ENCODE assay signal across 15 cellular contexts in the genomic region with DNA sequence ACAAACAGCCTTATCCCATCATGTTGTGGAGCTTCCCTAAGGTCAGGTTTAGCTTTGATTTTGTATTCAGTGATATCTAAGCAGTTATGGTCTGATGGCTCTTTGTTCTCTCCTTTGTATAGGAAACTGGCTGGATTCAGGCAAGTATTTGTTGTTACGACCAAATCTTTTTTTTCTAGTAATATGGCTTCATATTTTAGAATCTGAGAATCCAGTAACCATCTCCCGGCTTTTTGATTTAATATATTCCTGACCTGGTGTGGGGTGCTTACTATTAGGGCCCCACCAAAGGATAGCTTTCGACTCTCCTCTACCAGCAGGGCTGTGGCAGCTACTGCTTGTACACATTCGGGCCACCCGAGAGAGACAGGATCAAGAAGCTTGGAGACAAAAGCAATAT. TPM values are rescaled to one million over a fixed set of nuclear protein-coding genes. Genes with fewer than 3 reads are reported as not detected.
DNase-seq lines count a peak whose midpoint lies in the region; ATAC-seq and TF ChIP-seq lines count a peak whose summit lies in the region.
"Had no signal": no experiment of that assay in that cellular context is flagged by ENCODE, and none has a peak within 500 bp of the region (broad histone marks: within the 10 kb centered on the region; RNA-seq: fewer than 3 reads in every experiment).

No MANE protein-coding gene starts in this region.

- H3K27me3 ChIP-seq in neutrophil = no peaks in the 10 kb centered on the region

- no peaks in the 10 kb centered on the region for H3K27me3 Mint-ChIP-seq in natural killer cell (ENCODE audit: low read depth in 2 of 2)
- no peaks in the 10 kb centered on the region for H3K27me3 Mint-ChIP-seq in natural killer cell treated with Interleukin-12 subunit alpha and Interleukin-12 subunit beta and Interleukin-15 and Interleukin-18, amount 100 ng/mL, for 72 hours
- no peaks in the 10 kb centered on the region for H3K27me3 Mint-ChIP-seq in activated T-helper 17 cell treated with anti-CD3 and anti-CD28 coated beads, Interleukin-2, amount 50 U/mL, for 72 hours
- no peaks in the 10 kb centered on the region for H3K27me3 Mint-ChIP-seq in nephron progenitor cell (ENCODE audit: low read depth, poor library complexity)
- H3K27me3 Mint-ChIP-seq: CD4-positive, alpha-beta memory T cell had no signal

- peaks cover 16% of the 10 kb centered on the region for H3K36me3 Mint-ChIP-seq in natural killer cell
- peaks cover 14% of the 10 kb centered on the region for H3K36me3 Mint-ChIP-seq in natural killer cell treated with Interleukin-12 subunit alpha and Interleukin-12 subunit beta and Interleukin-15 and Interleukin-18, amount 100 ng/mL, for 72 hours
- H3K36me3 Mint-ChIP-seq in activated T-helper 17 cell treated with anti-CD3 and anti-CD28 coated beads, Interleukin-2, amount 50 U/mL, for 72 hours (ENCODE audit: low read depth) = peaks cover 77% of the 10 kb centered on the region
- H3K36me3 Mint-ChIP-seq in nephron progenitor cell (ENCODE audit: low read depth) = peaks cover 98% of the 10 kb centered on the region

- DNase-seq in natural killer cell (no peak), nephron progenitor cell (no peak)
- DNase-seq in natural killer cell treated with Interleukin-12 subunit alpha and Interleukin-12 subunit beta and Interleukin-15 and Interleukin-18, amount 100 ng/mL, for 72 hours (ENCODE audit: low spot score) = no peak
- no peak for DNase-seq in stimulated activated CD4-positive, alpha-beta T cell treated with anti-CD3 and anti-CD28 coated beads, Interleukin-4, amount 100 ng/mL, for 1 hour
- DNase-seq: 8988T; AML-193; C1 segment of cervical spinal cord; CD4-positive, alpha-beta memory T cell; DMS79 treated with DMSO at 0.1 percent for 48 hours; EL; HCEC 1CT had no signal

- peaks cover 84 to 93% of the 10 kb centered on the region in 2 donors for H3K4me1 Mint-ChIP-seq in natural killer cell
- H3K4me1 Mint-ChIP-seq in natural killer cell treated with Interleukin-12 subunit alpha and Interleukin-12 subunit beta and Interleukin-15 and Interleukin-18, amount 100 ng/mL, for 72 hours (ENCODE audit: low read depth in 2 of 2) = peaks cover 66 to 77% of the 10 kb centered on the region in 2 donors
- peaks cover 47% of the 10 kb centered on the region for H3K4me1 Mint-ChIP-seq in activated T-helper 17 cell treated with anti-CD3 and anti-CD28 coated beads, Interleukin-2, amount 50 U/mL, for 72 hours
- peaks cover 8% of the 10 kb centered on the region for H3K4me1 Mint-ChIP-seq in nephron progenitor cell

- H3K4me3 Mint-ChIP-seq in natural killer cell (no peak overlapping the region), nephron progenitor cell (no peak overlapping the region)
- H3K4me3 Mint-ChIP-seq in natural killer cell treated with Interleukin-12 subunit alpha and Interleukin-12 subunit beta and Interleukin-15 and Interleukin-18, amount 100 ng/mL, for 72 hours = no peak overlapping the region
- no peak overlapping the region for H3K4me3 Mint-ChIP-seq in activated T-helper 17 cell treated with anti-CD3 and anti-CD28 coated beads, Interleukin-2, amount 50 U/mL, for 72 hours

- H3K4me1 ChIP-seq in neutrophil (ENCODE audit: control insufficient read depth in 1 of 2, insufficient read depth in 1 of 2, low read depth in 1 of 2, low read length in 1 of 2) = peaks cover 9 to 20% of the 10 kb centered on the region in 2 experiments

- no peak overlapping the region for H3K4me3 ChIP-seq in neutrophil (ENCODE audit: low read depth in 1 of 2, low read length in 1 of 2)

- peak overlapping the region; percentile 72 for H3K27ac ChIP-seq in neutrophil

- intact Hi-C loops in natural killer cell (cut with micrococcal nuclease) = no loop called here

- TF ChIP-seq CTCF in natural killer cell (IDR thresholded peaks at IDR 0.05) (no peak), neutrophil (IDR thresholded peaks at IDR 0.05) (no peak), nephron progenitor cell (IDR thresholded peaks at IDR 0.05) (no peak)

- H3K36me3 ChIP-seq in neutrophil = peaks cover 3% of the 10 kb centered on the region

- H3K27ac Mint-ChIP-seq in natural killer cell (peak overlapping the region; percentile 2 to 19), nephron progenitor cell (no peak overlapping the region)
- no peak overlapping the region for H3K27ac Mint-ChIP-seq in natural killer cell treated with Interleukin-12 subunit alpha and Interleukin-12 subunit beta and Interleukin-15 and Interleukin-18, amount 100 ng/mL, for 72 hours
- H3K27ac Mint-ChIP-seq in activated T-helper 17 cell treated with anti-CD3 and anti-CD28 coated beads, Interleukin-2, amount 50 U/mL, for 72 hours = peak overlapping the region; percentile 3

- ATAC-seq in natural killer cell = no peak
- no peak for ATAC-seq in natural killer cell treated with Interleukin-12 subunit alpha and Interleukin-12 subunit beta and Interleukin-15 and Interleukin-18, amount 100 ng/mL, for 72 hours
- no peak for ATAC-seq in activated T-helper 17 cell treated with anti-CD3 and anti-CD28 coated beads, Interleukin-2, amount 50 U/mL, for 72 hours (replicated peaks)
- no peak for ATAC-seq in HG02798 (IDR thresholded peaks at IDR 0.05; ENCODE audit: poor library complexity, unreplicated experiment)
- no peak for ATAC-seq in GM18858 (IDR thresholded peaks at IDR 0.05; ENCODE audit: unreplicated experiment)

- H3K9me3 ChIP-seq in neutrophil = no peaks in the 10 kb centered on the region

- peaks cover 0 to 4% of the 10 kb centered on the region in 2 donors for H3K9me3 Mint-ChIP-seq in natural killer cell
- peaks cover 8% of the 10 kb centered on the region for H3K9me3 Mint-ChIP-seq in natural killer cell treated with Interleukin-12 subunit alpha and Interleukin-12 subunit beta and Interleukin-15 and Interleukin-18, amount 100 ng/mL, for 72 hours
- no peaks in the 10 kb centered on the region for H3K9me3 Mint-ChIP-seq in activated T-helper 17 cell treated with anti-CD3 and anti-CD28 coated beads, Interleukin-2, amount 50 U/mL, for 72 hours
- H3K9me3 Mint-ChIP-seq in nephron progenitor cell = peaks cover 84% of the 10 kb centered on the region

RNA-seq across cellular contexts. Expression of a gene that starts 23.0 kb away (rescaled TPM):
- 10 to 100 TPM; 43.3 to 52.7 (median 48.9) TPM for total RNA-seq in natural killer cell
- total RNA-seq in natural killer cell treated with Interleukin-12 subunit alpha and Interleukin-12 subunit beta and Interleukin-15 and Interleukin-18, amount 100 ng/mL, for 72 hours = 10 to 100 TPM; 77.4 to 80.4 TPM
- 10 to 100 TPM; 48.2 to 60.9 TPM for total RNA-seq in activated T-helper 17 cell treated with anti-CD3 and anti-CD28 coated beads, Interleukin-2, amount 50 U/mL, for 72 hours

RNA-seq across cellular contexts. Expression of a gene that starts 42.4 kb away (rescaled TPM):
- total RNA-seq in natural killer cell = 10 to 100 TPM; 55.3 to 64.2 (median 59.9) TPM
- total RNA-seq in natural killer cell treated with Interleukin-12 subunit alpha and Interleukin-12 subunit beta and Interleukin-15 and Interleukin-18, amount 100 ng/mL, for 72 hours = 100 to 1,000 TPM; 109 to 171 TPM
- 100 to 1,000 TPM; 145 to 194 TPM for total RNA-seq in activated T-helper 17 cell treated with anti-CD3 and anti-CD28 coated beads, Interleukin-2, amount 50 U/mL, for 72 hours

Comparison
In these comparisons a context has a peak if more than half of its experiments do, and no peak if none do; other contexts are left out.
1. H3K27ac Mint-ChIP-seq: peak in natural killer cell (2 of 2) and activated T-helper 17 cell treated with anti-CD3 and anti-CD28 coated beads, Interleukin-2, amount 50 U/mL, for 72 hours (single experiment); none in natural killer cell treated with Interleukin-12 subunit alpha and Interleukin-12 subunit beta and Interleukin-15 and Interleukin-18, amount 100 ng/mL, for 72 hours (0 of 2) and nephron progenitor cell (single experiment).